Comparison of ENCODE assay signal across 1 cellular context in genomic region chr11:20479399-20479974, GRCh38.
A peak's percentile ranks its signal among the peaks of the same experiment; 100 is the strongest.
TF ChIP-seq lines count a peak whose summit lies in the region.

No MANE protein-coding gene starts in this region.

TF ChIP-seq in K562, 482 proteins besides CTCF, POLR2A, EP300 and RAD21 (continued from another document and continues in another):
- TF ChIP-seq KAT7 (CRISPR knock-in tag; IDR thresholded peaks at IDR 0.05; ENCODE audit: borderline replicate concordance) (no peak), ZMIZ1 (IDR thresholded peaks at IDR 0.05; ENCODE audit: low read depth in 2 of 2, low read length in 2 of 2) (0 out of 4 replicates have a peak, but pooled peaks of 1 of the 2 experiments have one; percentile 18), FOXP4 (CRISPR knock-in tag; IDR thresholded peaks at IDR 0.05; ENCODE audit: borderline replicate concordance) (no peak), MTA2 (IDR thresholded peaks at IDR 0.05; ENCODE audit: low read depth) (0 out of 2 replicates have a peak, but pooled peaks have one; percentile 5), SOX6 (IDR thresholded peaks at IDR 0.05) (peak; percentile 39; the same call in 1 of the 2 replicates), POU5F1 (IDR thresholded peaks at IDR 0.05; ENCODE audit: borderline replicate concordance, low read depth, low read length, partially characterized antibody) (no peak), HDAC3 (IDR thresholded peaks at IDR 0.05; ENCODE audit: borderline replicate concordance, partially characterized antibody) (peak; percentile 56), BHLHE40 (IDR thresholded peaks at IDR 0.05; ENCODE audit: low read length) (no peak), AFF1 (IDR thresholded peaks at IDR 0.05; ENCODE audit: low read depth in 1 of 2, partially characterized antibody in 2 of 2) (no peak), HMGXB4 (CRISPR knock-in tag; IDR thresholded peaks at IDR 0.05) (no peak), E4F1 (CRISPR knock-in tag; IDR thresholded peaks at IDR 0.05; ENCODE audit: borderline replicate concordance) (no peak), ZNF140 (CRISPR knock-in tag; IDR thresholded peaks at IDR 0.05) (no peak), CEBPG (CRISPR knock-in tag; IDR thresholded peaks at IDR 0.05) (no peak), CEBPG (tag; conservative IDR thresholded peaks at IDR 0.05 in 1 of 2, IDR thresholded peaks at IDR 0.05 in 1 of 2) (no peak), HMBOX1 (IDR thresholded peaks at IDR 0.05) (no peak), ATF6 (CRISPR knock-in tag; IDR thresholded peaks at IDR 0.05) (no peak), MYC (IDR thresholded peaks at IDR 0.05; ENCODE audit: low read depth, low read length) (peak; percentile 43; the same call in 1 of the 2 replicates), MYC (CRISPR knock-in tag; IDR thresholded peaks at IDR 0.05; ENCODE audit: borderline replicate concordance, low read depth) (no peak), HINFP (tag; conservative IDR thresholded peaks at IDR 0.05; ENCODE audit: low read depth) (no peak), L3MBTL2 (IDR thresholded peaks at IDR 0.05) (peak; percentile 40; the same call in 1 of the 2 replicates), PBX2 (CRISPR knock-in tag; IDR thresholded peaks at IDR 0.05; ENCODE audit: low read depth) (no peak), PBX2 (tag; conservative IDR thresholded peaks at IDR 0.05; ENCODE audit: low read depth) (no peak), ESRRA (IDR thresholded peaks at IDR 0.05; ENCODE audit: borderline replicate concordance, low read depth) (no peak), TCF7 (IDR thresholded peaks at IDR 0.05; ENCODE audit: borderline replicate concordance) (no peak), POLR2B (IDR thresholded peaks at IDR 0.05; ENCODE audit: low read depth, partially characterized antibody) (no peak), FOSL1 (tag; conservative IDR thresholded peaks at IDR 0.05) (no peak), PHB (CRISPR knock-in tag; IDR thresholded peaks at IDR 0.05) (no peak), GABPB1 (CRISPR knock-in tag; IDR thresholded peaks at IDR 0.05) (no peak), ZNF354B (CRISPR knock-in tag; IDR thresholded peaks at IDR 0.05) (no peak), NR2C1 (IDR thresholded peaks at IDR 0.05) (no peak), NR2C1 (tag; IDR thresholded peaks at IDR 0.05) (no peak), ARID1B (IDR thresholded peaks at IDR 0.05) (peak; percentile 68; the same call in 1 of the 2 replicates), FOXJ3 (CRISPR knock-in tag; IDR thresholded peaks at IDR 0.05) (no peak)
